1 cellular context compared by ENCODE assay signal in genomic region chr1:153958111-153958960, GRCh38.
TF ChIP-seq lines count a peak whose summit lies in the region.

TSS of gene CRTC2 (minus strand) at chr1:153958612. CDS start at chr1:153958497, 115 bp downstream.

TF ChIP-seq in WTC11, 78 proteins besides CTCF, POLR2A, EP300 and RAD21 (continued from another document):
- TF ChIP-seq ZBTB43 (CRISPR knock-in tag; IDR thresholded peaks at IDR 0.05) (no peak), ERG (CRISPR knock-in tag; IDR thresholded peaks at IDR 0.05) (peak; percentile 65; the same call in 1 of the 2 replicates), SMAD3 (CRISPR knock-in tag; IDR thresholded peaks at IDR 0.05; ENCODE audit: borderline replicate concordance) (no peak), ETV6 (CRISPR knock-in tag; IDR thresholded peaks at IDR 0.05) (peak; percentile 66), E2F4 (CRISPR knock-in tag; IDR thresholded peaks at IDR 0.05; ENCODE audit: borderline replicate concordance, low read depth) (no peak), RORB (CRISPR knock-in tag; IDR thresholded peaks at IDR 0.05) (no peak), TEAD4 (CRISPR knock-in tag; IDR thresholded peaks at IDR 0.05) (peak; percentile 31; the same call in 1 of the 2 replicates), ESRRA (CRISPR knock-in tag; IDR thresholded peaks at IDR 0.05; ENCODE audit: borderline replicate concordance) (0 out of 2 replicates have a peak, but pooled peaks have one; percentile 63), HMGA2 (CRISPR knock-in tag; IDR thresholded peaks at IDR 0.05) (no peak), NFE2L1 (CRISPR knock-in tag; IDR thresholded peaks at IDR 0.05) (no peak), ZNF263 (CRISPR knock-in tag; IDR thresholded peaks at IDR 0.05; ENCODE audit: low read depth) (no peak), HMGXB4 (CRISPR knock-in tag; IDR thresholded peaks at IDR 0.05) (peak; percentile 92), RELA (CRISPR knock-in tag; IDR thresholded peaks at IDR 0.05; ENCODE audit: borderline replicate concordance) (peak; percentile 63; the same call in 1 of the 2 replicates), IRF2 (CRISPR knock-in tag; IDR thresholded peaks at IDR 0.05; ENCODE audit: borderline replicate concordance, low read depth) (no peak), ZNF396 (CRISPR knock-in tag; IDR thresholded peaks at IDR 0.05; ENCODE audit: borderline replicate concordance) (no peak), E2F1 (CRISPR knock-in tag; IDR thresholded peaks at IDR 0.05) (no peak), ZSCAN18 (CRISPR knock-in tag; IDR thresholded peaks at IDR 0.05) (no peak), TCF7 (CRISPR knock-in tag; IDR thresholded peaks at IDR 0.05; ENCODE audit: low read depth) (no peak), SP1 (CRISPR knock-in tag; conservative IDR thresholded peaks at IDR 0.05) (peak; percentile 94), ATF3 (CRISPR knock-in tag; conservative IDR thresholded peaks at IDR 0.05) (no peak), JUN (CRISPR knock-in tag; IDR thresholded peaks at IDR 0.05) (0 out of 2 replicates have a peak, but pooled peaks have one; percentile 33), STAT6 (CRISPR knock-in tag; conservative IDR thresholded peaks at IDR 0.05; ENCODE audit: low read depth) (no peak), MYBL2 (CRISPR knock-in tag; IDR thresholded peaks at IDR 0.05) (no peak), E2F5 (CRISPR knock-in tag; IDR thresholded peaks at IDR 0.05) (no peak), ATF6 (CRISPR knock-in tag; IDR thresholded peaks at IDR 0.05) (no peak), SMAD4 (CRISPR knock-in tag; IDR thresholded peaks at IDR 0.05) (no peak), ELF4 (CRISPR knock-in tag; IDR thresholded peaks at IDR 0.05; ENCODE audit: low read depth) (no peak), ZNF512 (CRISPR knock-in tag; IDR thresholded peaks at IDR 0.05; ENCODE audit: borderline replicate concordance) (no peak), ZBTB21 (CRISPR knock-in tag; IDR thresholded peaks at IDR 0.05; ENCODE audit: borderline replicate concordance) (no peak), PREB (CRISPR knock-in tag; IDR thresholded peaks at IDR 0.05; ENCODE audit: borderline replicate concordance) (no peak), ATF2 (CRISPR knock-in tag; IDR thresholded peaks at IDR 0.05; ENCODE audit: borderline replicate concordance, low read depth) (no peak), ZNF671 (CRISPR knock-in tag; IDR thresholded peaks at IDR 0.05) (0 out of 2 replicates have a peak, but pooled peaks have one; percentile 9), CREM (CRISPR knock-in tag; IDR thresholded peaks at IDR 0.05) (no peak; the same call in 1 of the 2 replicates), MXD4 (CRISPR knock-in tag; IDR thresholded peaks at IDR 0.05; ENCODE audit: borderline replicate concordance) (no peak), OVOL2 (CRISPR knock-in tag; IDR thresholded peaks at IDR 0.05; ENCODE audit: borderline replicate concordance) (no peak)
